7 cellular contexts compared by ENCODE assay signal in the genomic region with DNA sequence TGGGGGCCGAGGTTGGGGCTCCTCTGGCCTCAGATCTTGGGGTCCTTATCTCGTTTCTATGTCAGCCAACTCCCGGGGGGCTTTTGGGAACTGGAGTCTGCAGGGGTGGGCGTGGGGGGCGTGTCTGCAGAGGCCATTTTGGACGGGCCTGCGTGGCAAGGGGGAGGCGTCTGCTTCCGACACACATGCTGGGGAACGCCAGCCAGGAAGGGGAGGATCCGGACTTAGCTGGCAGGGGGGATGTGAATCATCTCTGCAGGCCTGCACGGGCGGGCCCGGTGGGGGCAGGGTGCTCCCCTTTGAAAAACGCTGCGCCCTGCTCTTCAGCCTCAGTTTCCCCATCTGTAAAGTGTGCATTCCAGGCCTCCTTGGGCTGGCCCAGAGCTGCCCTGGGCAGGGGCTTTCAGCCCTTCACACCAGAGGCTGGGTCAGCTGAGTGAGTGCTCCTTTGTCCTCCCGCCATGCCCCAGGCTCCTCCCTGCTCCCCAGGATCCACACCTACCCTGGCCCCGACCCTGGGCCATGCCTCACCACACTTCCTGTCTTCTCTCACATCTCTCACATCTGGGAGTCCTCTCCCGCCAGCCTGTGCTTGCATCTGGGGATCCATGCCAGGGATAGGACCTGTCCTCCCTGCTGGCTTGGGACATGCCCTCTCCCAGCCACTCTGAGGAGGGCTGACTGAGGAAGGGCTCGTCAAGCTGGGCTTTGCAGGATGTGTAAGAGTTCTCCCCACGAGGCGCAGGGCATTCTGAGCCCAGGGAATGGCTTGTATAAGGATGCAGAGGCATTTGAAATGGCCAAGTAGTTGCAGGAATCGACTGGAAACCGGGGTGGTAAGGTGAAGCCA. TPM values are rescaled to one million over a fixed set of nuclear protein-coding genes. Genes with fewer than 3 reads are reported as not detected.
DNase-seq lines count a peak whose midpoint lies in the region; ATAC-seq, FAIRE-seq and TF ChIP-seq lines count a peak whose summit lies in the region.

No MANE protein-coding gene starts in this region.

- H3K9me3 Mint-ChIP-seq in activated naive CD4-positive, alpha-beta T cell treated with anti-CD3 and anti-CD28 coated beads for 36 hours = no peaks in the 10 kb centered on the region
- peaks cover 25% of the 10 kb centered on the region for H3K9me3 Mint-ChIP-seq in glutamatergic neuron (ENCODE audit: unreplicated experiment)

- peaks cover 20% of the 10 kb centered on the region for H3K27me3 Mint-ChIP-seq in activated naive CD4-positive, alpha-beta T cell treated with anti-CD3 and anti-CD28 coated beads for 36 hours (ENCODE audit: low read depth)
- H3K27me3 Mint-ChIP-seq in glutamatergic neuron (ENCODE audit: unreplicated experiment) = peaks cover 23% of the 10 kb centered on the region

- no peak for TF ChIP-seq POLR2A in prostate gland (IDR thresholded peaks at IDR 0.05)

- H3K27ac ChIP-seq in prostate gland (peak overlapping the region in 1 of 2 donors; percentile 49), urinary bladder (ENCODE audit: low read depth) (peak overlapping the region; percentile 77)

- 17% methylated on average over 24 of the region's 24 CpGs for WGBS in prostate gland
- WGBS in urinary bladder = 13% methylated on average over 24 of the region's 24 CpGs

- DNase-seq in RCC 7860 (ENCODE audit: low spot score) (peak; percentile 79), glutamatergic neuron (peak; percentile 68), prostate gland (ENCODE audit: low spot score) (peak; percentile 30)
- DNase-seq in activated naive CD4-positive, alpha-beta T cell treated with anti-CD3 and anti-CD28 coated beads for 36 hours = peak; percentile 93

- H3K36me3 ChIP-seq in prostate gland = no peaks in the 10 kb centered on the region
- no peaks in the 10 kb centered on the region for H3K36me3 ChIP-seq in urinary bladder (ENCODE audit: insufficient read depth)

- FAIRE-seq in RCC 7860 (lab: Jason Lieb, UNC) = no peak

- ATAC-seq in GM21717 (IDR thresholded peaks at IDR 0.05; ENCODE audit: unreplicated experiment) (peak; percentile 25), GM18520 (IDR thresholded peaks at IDR 0.05; ENCODE audit: unreplicated experiment) (no peak)

- intact Hi-C loops in activated naive CD4-positive, alpha-beta T cell treated with anti-CD3 and anti-CD28 coated beads for 36 hours (cut with micrococcal nuclease) = loop anchor here (2.0 kb wide), 1 partner anchor 35 kb away; no protein-coding TSS in a partner anchor
- intact Hi-C loops in prostate gland (cut with DNase I) = no loop called here

- peak overlapping the region; percentile 67 for H3K4me3 Mint-ChIP-seq in activated naive CD4-positive, alpha-beta T cell treated with anti-CD3 and anti-CD28 coated beads for 36 hours
- H3K4me3 Mint-ChIP-seq in glutamatergic neuron (ENCODE audit: unreplicated experiment) = peak overlapping the region; percentile 97

- H3K9me3 ChIP-seq in prostate gland = no peaks in the 10 kb centered on the region

- peaks cover 22% of the 10 kb centered on the region for H3K4me1 Mint-ChIP-seq in activated naive CD4-positive, alpha-beta T cell treated with anti-CD3 and anti-CD28 coated beads for 36 hours (ENCODE audit: low read depth)
- peaks cover 21% of the 10 kb centered on the region for H3K4me1 Mint-ChIP-seq in glutamatergic neuron (ENCODE audit: low read depth, unreplicated experiment)

- H3K4me3 ChIP-seq in prostate gland = peak overlapping the region in 1 of 2 donors; percentile 2
- H3K4me3 ChIP-seq in urinary bladder (ENCODE audit: low read depth, low read length) = peak overlapping the region; percentile 23

- CTCF ChIA-PET in activated naive CD4-positive, alpha-beta T cell treated with anti-CD3 and anti-CD28 coated beads for 36 hours (lab: Charles Lee) = interaction anchor here (0.6 to 1.8 kb wide), 5 partner anchors 68 to 719 kb away, joined by 3 to 9 read pairs (median 5); no protein-coding TSS in a partner anchor

- TF ChIP-seq CTCF in glutamatergic neuron (IDR thresholded peaks at IDR 0.05; ENCODE audit: partially characterized antibody, unreplicated experiment) = no peak
- no peak for TF ChIP-seq CTCF in prostate gland (IDR thresholded peaks at IDR 0.05)

- no peaks in the 10 kb centered on the region for H3K27me3 ChIP-seq in prostate gland (replicated peaks; ENCODE audit: insufficient read depth)

- peak overlapping the region; percentile 72 for H3K27ac Mint-ChIP-seq in activated naive CD4-positive, alpha-beta T cell treated with anti-CD3 and anti-CD28 coated beads for 36 hours
- peak overlapping the region; percentile 97 for H3K27ac Mint-ChIP-seq in glutamatergic neuron (ENCODE audit: unreplicated experiment)

- H3K4me1 ChIP-seq in prostate gland (replicated peaks) = peaks cover 7% of the 10 kb centered on the region
- peaks cover 3% of the 10 kb centered on the region for H3K4me1 ChIP-seq in urinary bladder (ENCODE audit: insufficient read depth)

- no peaks in the 10 kb centered on the region for H3K36me3 Mint-ChIP-seq in activated naive CD4-positive, alpha-beta T cell treated with anti-CD3 and anti-CD28 coated beads for 36 hours (ENCODE audit: low read depth)
- peaks cover 6% of the 10 kb centered on the region for H3K36me3 Mint-ChIP-seq in glutamatergic neuron (ENCODE audit: unreplicated experiment)

RNA-seq across cellular contexts. Expression of a gene that starts 3.7 kb away (rescaled TPM):
- total RNA-seq in activated naive CD4-positive, alpha-beta T cell treated with anti-CD3 and anti-CD28 coated beads for 36 hours = 10 to 100 TPM; 17.9 to 18.4 TPM
- total RNA-seq in glutamatergic neuron (ENCODE audit: unreplicated experiment) (749 TPM), prostate gland (100 to 1,000 TPM in 1 of 2 donors, 10 to 100 TPM in 1; 11.4 to 207 TPM), urinary bladder (79.3 TPM)
- 28.6 TPM for polyA plus RNA-seq in urinary bladder

Comparison
In these comparisons a context has a peak if more than half of its experiments do, and no peak if none do; other contexts are left out.
1. DNase-seq: peak in every context shown above with its lines; median percentile 93 in activated naive CD4-positive, alpha-beta T cell treated with anti-CD3 and anti-CD28 coated beads for 36 hours; 79 in RCC 7860; 68 in glutamatergic neuron; 30 in prostate gland.